In the genomic region with DNA sequence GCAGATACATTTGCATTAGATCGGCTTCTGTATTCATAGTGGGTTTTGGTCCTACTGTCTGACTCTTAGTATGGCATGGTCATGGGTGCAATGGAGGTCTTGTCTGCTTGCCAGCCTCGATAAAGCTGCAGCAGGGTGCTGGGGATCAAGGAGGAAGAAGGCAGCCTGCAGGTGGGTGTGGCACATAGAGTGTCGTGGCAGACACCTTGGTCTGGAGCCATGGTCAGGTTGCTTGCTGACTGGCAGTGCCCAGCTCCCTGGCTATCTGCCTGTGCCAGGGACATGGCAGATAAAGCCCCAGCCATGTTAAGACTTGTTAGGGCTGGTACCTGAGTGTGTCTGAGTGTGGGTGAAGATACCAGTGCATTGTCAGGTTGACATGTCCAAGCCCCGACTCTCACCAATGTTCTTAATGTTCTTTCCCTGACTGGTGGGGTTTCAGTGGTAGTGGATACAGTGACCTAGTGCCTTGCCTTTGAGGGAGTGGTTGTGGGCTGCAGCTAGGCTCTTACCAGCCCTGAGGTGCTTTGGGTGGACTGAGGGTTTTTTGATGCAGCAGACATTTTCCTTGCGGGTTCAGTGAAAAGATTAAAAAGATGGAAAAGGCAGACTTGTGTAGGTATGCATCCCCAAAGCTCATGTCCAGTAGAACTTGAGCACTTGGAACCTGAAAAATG, we compare ENCODE assay signal across 3 cellular contexts.
TF ChIP-seq lines count a peak whose summit lies in the region.

No MANE protein-coding gene starts in this region.

TF ChIP-seq in SK-N-SH, 30 proteins besides CTCF, POLR2A, EP300 and RAD21 (continues in another document):
- TF ChIP-seq GATA2 (CRISPR knock-in tag; IDR thresholded peaks at IDR 0.05) (no peak), SMC3 (IDR thresholded peaks at IDR 0.05; ENCODE audit: low read depth, low read length) (no peak), CHD2 (IDR thresholded peaks at IDR 0.05; ENCODE audit: low read length, partially characterized antibody) (no peak), JUND (IDR thresholded peaks at IDR 0.05) (no peak), POLR2AphosphoS5 (IDR thresholded peaks at IDR 0.05; ENCODE audit: low read depth, low read length) (no peak), FOXJ3 (CRISPR knock-in tag; IDR thresholded peaks at IDR 0.05) (no peak), RCOR1 (IDR thresholded peaks at IDR 0.05; ENCODE audit: low read length) (no peak), PBX3 (IDR thresholded peaks at IDR 0.05) (no peak), RXRA (IDR thresholded peaks at IDR 0.05; ENCODE audit: borderline replicate concordance, low read depth) (no peak), MXI1 (IDR thresholded peaks at IDR 0.05; ENCODE audit: low read depth, low read length) (no peak), NRF1 (IDR thresholded peaks at IDR 0.05; ENCODE audit: low read depth, low read length) (no peak), EZH2phosphoT487 (IDR thresholded peaks at IDR 0.05; ENCODE audit: borderline replicate concordance, low read depth) (no peak), FOSL2 (IDR thresholded peaks at IDR 0.05; ENCODE audit: borderline replicate concordance, low read depth) (no peak), TCF12 (IDR thresholded peaks at IDR 0.05) (no peak), RFX5 (IDR thresholded peaks at IDR 0.05; ENCODE audit: low read length) (no peak), USF2 (IDR thresholded peaks at IDR 0.05; ENCODE audit: borderline replicate concordance, low read depth, low read length) (no peak)
- TF ChIP-seq, protein P1, sequence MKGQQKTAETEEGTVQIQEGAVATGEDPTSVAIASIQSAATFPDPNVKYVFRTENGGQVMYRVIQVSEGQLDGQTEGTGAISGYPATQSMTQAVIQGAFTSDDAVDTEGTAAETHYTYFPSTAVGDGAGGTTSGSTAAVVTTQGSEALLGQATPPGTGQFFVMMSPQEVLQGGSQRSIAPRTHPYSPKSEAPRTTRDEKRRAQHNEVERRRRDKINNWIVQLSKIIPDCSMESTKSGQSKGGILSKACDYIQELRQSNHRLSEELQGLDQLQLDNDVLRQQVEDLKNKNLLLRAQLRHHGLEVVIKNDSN (IDR thresholded peaks at IDR 0.05; ENCODE audit: borderline replicate concordance, low read depth) = no peak
- TF ChIP-seq, protein P2, sequence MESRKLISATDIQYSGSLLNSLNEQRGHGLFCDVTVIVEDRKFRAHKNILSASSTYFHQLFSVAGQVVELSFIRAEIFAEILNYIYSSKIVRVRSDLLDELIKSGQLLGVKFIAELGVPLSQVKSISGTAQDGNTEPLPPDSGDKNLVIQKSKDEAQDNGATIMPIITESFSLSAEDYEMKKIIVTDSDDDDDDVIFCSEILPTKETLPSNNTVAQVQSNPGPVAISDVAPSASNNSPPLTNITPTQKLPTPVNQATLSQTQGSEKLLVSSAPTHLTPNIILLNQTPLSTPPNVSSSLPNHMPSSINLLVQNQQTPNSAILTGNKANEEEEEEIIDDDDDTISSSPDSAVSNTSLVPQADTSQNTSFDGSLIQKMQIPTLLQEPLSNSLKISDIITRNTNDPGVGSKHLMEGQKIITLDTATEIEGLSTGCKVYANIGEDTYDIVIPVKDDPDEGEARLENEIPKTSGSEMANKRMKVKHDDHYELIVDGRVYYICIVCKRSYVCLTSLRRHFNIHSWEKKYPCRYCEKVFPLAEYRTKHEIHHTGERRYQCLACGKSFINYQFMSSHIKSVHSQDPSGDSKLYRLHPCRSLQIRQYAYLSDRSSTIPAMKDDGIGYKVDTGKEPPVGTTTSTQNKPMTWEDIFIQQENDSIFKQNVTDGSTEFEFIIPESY (IDR thresholded peaks at IDR 0.05; ENCODE audit: borderline replicate concordance, low read depth) = no peak

TF ChIP-seq in SK-N-SH treated with all-trans-retinoic acid at 6 μM for 48 hours, 23 proteins besides CTCF, POLR2A, EP300 and RAD21:
- TF ChIP-seq ZNF70 (CRISPR knock-in tag; IDR thresholded peaks at IDR 0.05) (no peak), PPARA (CRISPR knock-in tag; IDR thresholded peaks at IDR 0.05; ENCODE audit: borderline replicate concordance) (no peak), ZFP3 (CRISPR knock-in tag; IDR thresholded peaks at IDR 0.05) (no peak), ZNF565 (CRISPR knock-in tag; conservative IDR thresholded peaks at IDR 0.05; ENCODE audit: low read depth) (no peak), CREB5 (CRISPR knock-in tag; IDR thresholded peaks at IDR 0.05; ENCODE audit: low read depth) (no peak), SNAI2 (CRISPR knock-in tag; IDR thresholded peaks at IDR 0.05) (no peak), ZFP30 (CRISPR knock-in tag; IDR thresholded peaks at IDR 0.05) (no peak)

TF ChIP-seq in endothelial cell of umbilical vein, 7 proteins besides CTCF, POLR2A, EP300 and RAD21:
- TF ChIP-seq EZH2 (IDR thresholded peaks at IDR 0.05; ENCODE audit: borderline replicate concordance, low read depth, low read length, severe bottlenecking) (no peak), MYC (IDR thresholded peaks at IDR 0.05; ENCODE audit: low read depth, low read length) (no peak), GATA2 (IDR thresholded peaks at IDR 0.05; ENCODE audit: insufficient read depth, insufficient read length, low read depth, low read length) (no peak), FOS (IDR thresholded peaks at IDR 0.05; ENCODE audit: borderline replicate concordance, insufficient read depth, low read length) (no peak), JUN (IDR thresholded peaks at IDR 0.05; ENCODE audit: borderline replicate concordance, insufficient read depth, insufficient read length, low read depth) (no peak), POLR2AphosphoS5 (IDR thresholded peaks at IDR 0.05; ENCODE audit: insufficient read depth, low read depth, low read length) (no peak)
- TF ChIP-seq, protein P3, sequence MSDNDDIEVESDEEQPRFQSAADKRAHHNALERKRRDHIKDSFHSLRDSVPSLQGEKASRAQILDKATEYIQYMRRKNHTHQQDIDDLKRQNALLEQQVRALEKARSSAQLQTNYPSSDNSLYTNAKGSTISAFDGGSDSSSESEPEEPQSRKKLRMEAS (IDR thresholded peaks at IDR 0.05; ENCODE audit: insufficient read depth, insufficient read length) = no peak
